Comparison of ENCODE assay signal across 8 cellular contexts in the genomic region with DNA sequence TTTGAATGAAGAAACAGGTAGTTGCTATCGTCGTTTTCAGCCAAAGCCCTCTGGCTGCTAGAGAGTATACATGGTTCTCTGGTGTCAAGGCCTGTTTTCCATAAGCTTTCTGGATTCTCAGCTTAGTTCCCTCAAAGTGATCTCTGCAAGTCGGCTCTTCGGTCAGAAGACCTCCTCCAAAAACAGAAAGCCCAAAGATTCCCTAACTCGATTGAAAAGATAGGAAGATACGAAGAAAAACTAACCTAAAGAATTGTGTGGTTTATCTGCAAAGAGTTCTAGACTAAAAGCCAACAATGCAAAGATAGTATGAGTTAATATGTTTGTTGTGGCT. TPM values are rescaled to one million over a fixed set of nuclear protein-coding genes. Genes with fewer than 3 reads are reported as not detected.
DNase-seq lines count a peak whose midpoint lies in the region; ATAC-seq and TF ChIP-seq lines count a peak whose summit lies in the region.

No MANE protein-coding gene starts in this region.

- H3K9me3 Mint-ChIP-seq in Caco-2 (ENCODE audit: unreplicated experiment): no peaks in the 10 kb centered on the region

- no peak for TF ChIP-seq EP300 in esophagus muscularis mucosa (IDR thresholded peaks at IDR 0.05)

- no peaks in the 10 kb centered on the region for H3K27me3 Mint-ChIP-seq in Caco-2 (ENCODE audit: insufficient read depth, unreplicated experiment)

- peaks cover 10% of the 10 kb centered on the region for H3K36me3 Mint-ChIP-seq in Caco-2 (ENCODE audit: insufficient read depth, unreplicated experiment)

- TF ChIP-seq POLR2A in esophagus muscularis mucosa (IDR thresholded peaks at IDR 0.05; ENCODE audit: low read depth): no peak

- H3K4me3 ChIP-seq in Caco-2 (ENCODE audit: low read depth, low read length) (peak overlapping the region; percentile 91), HAP-1 (peak overlapping the region; percentile 81), SJSA1 (peak overlapping the region; percentile 80), esophagus muscularis mucosa (peak overlapping the region; percentile 71 to 89 (median 76))

- no TSS peak for BruUV-seq in Caco-2 (replicated peaks; lab: Mats Ljungman, UMichigan)

- H3K27me3 ChIP-seq in Caco-2 (replicated peaks; ENCODE audit: control insufficient read depth, insufficient read depth, low read length) (no peaks in the 10 kb centered on the region), HAP-1 (ENCODE audit: low read depth) (no peaks in the 10 kb centered on the region), SJSA1 (replicated peaks) (no peaks in the 10 kb centered on the region), esophagus muscularis mucosa (no peaks in the 10 kb centered on the region)

- CTCF ChIA-PET in Caco-2 (lab: Charles Lee): no interaction called here

- H3K27ac ChIP-seq in SJSA1: peak overlapping the region; percentile 91
- peak overlapping the region; percentile 90 to 92 (median 91) for H3K27ac ChIP-seq in esophagus muscularis mucosa (replicated peaks in 1 of 4)

- peaks cover 23% of the 10 kb centered on the region for H3K4me1 ChIP-seq in Caco-2
- peaks cover 27% of the 10 kb centered on the region for H3K4me1 ChIP-seq in HAP-1
- H3K4me1 ChIP-seq in SJSA1 (replicated peaks): peaks cover 12% of the 10 kb centered on the region
- peaks cover 29 to 40% (median 37%) of the 10 kb centered on the region in 4 donors for H3K4me1 ChIP-seq in esophagus muscularis mucosa

- intact Hi-C loops in Caco-2 (cut with micrococcal nuclease; ENCODE audit: unreplicated experiment) (loop anchor here (2.0 to 5.0 kb wide), 3 partner anchors 36 to 79 kb away; no protein-coding TSS in a partner anchor), esophagus muscularis mucosa (cut with DNase I) (no loop called here)

- H3K4me3 Mint-ChIP-seq in Caco-2 (ENCODE audit: unreplicated experiment): peak overlapping the region; percentile 87

- TF ChIP-seq CTCF in Caco-2 (IDR thresholded peaks at IDR 0.05; ENCODE audit: insufficient read depth in 1 of 2, low read depth in 1 of 2, low read length in 1 of 2, severe bottlenecking in 1 of 2, unreplicated experiment in 1 of 2) (no peak), esophagus muscularis mucosa (IDR thresholded peaks at IDR 0.05) (no peak), omental fat pad (IDR thresholded peaks at IDR 0.05) (no peak)

- H3K27ac Mint-ChIP-seq in Caco-2 (ENCODE audit: unreplicated experiment): peak overlapping the region; percentile 92

- 8% methylated on average over 6 of the region's 6 CpGs for WGBS in esophagus muscularis mucosa

- ATAC-seq in omental fat pad (ENCODE audit: low FRiP score) (peak; percentile 31), HG02870 (IDR thresholded peaks at IDR 0.05; ENCODE audit: unreplicated experiment) (no peak), GM21576 (IDR thresholded peaks at IDR 0.05; ENCODE audit: unreplicated experiment) (no peak)

- DNase-seq in Caco-2 (no peak), HAP-1 (ENCODE audit: low spot score in 2 of 2) (no peak), SJSA1 (ENCODE audit: low read depth in 1 of 2, low spot score in 2 of 2) (no peak), esophagus muscularis mucosa (ENCODE audit: extremely low spot score) (no peak), omental fat pad (ENCODE audit: low spot score) (no peak)
- DNase-seq in activated CD8-positive, alpha-beta memory T cell treated with anti-CD3 and anti-CD28 coated beads, Interleukin-2, amount 50 U/mL, for 48 hours: no peak

- POLR2A ChIA-PET in Caco-2 (lab: Charles Lee): interaction anchor here (0.8 to 1.9 kb wide), 2 partner anchors 9 to 67 kb away, joined by 3 to 18 read pairs; no protein-coding TSS in a partner anchor

- H3K36me3 ChIP-seq in Caco-2 (ENCODE audit: control insufficient read depth, insufficient read depth, low read length) (no peaks in the 10 kb centered on the region), HAP-1 (replicated peaks) (no peaks in the 10 kb centered on the region; the same call in 1 of the 2 replicates), SJSA1 (peaks cover 6% of the 10 kb centered on the region), esophagus muscularis mucosa (no peaks in the 10 kb centered on the region)

- H3K9me3 ChIP-seq in Caco-2 (no peaks in the 10 kb centered on the region), HAP-1 (no peaks in the 10 kb centered on the region), SJSA1 (replicated peaks) (no peaks in the 10 kb centered on the region), esophagus muscularis mucosa (no peaks in the 10 kb centered on the region)

- peaks cover 11% of the 10 kb centered on the region for H3K4me1 Mint-ChIP-seq in Caco-2 (ENCODE audit: low read depth, unreplicated experiment)

- in situ Hi-C loops in HAP-1 (cut with MboI; ENCODE audit: low sequenced_read_pairs): no loop called here

RNA-seq across cellular contexts. Expression of gene ASCC3, which starts 0.5 kb away (rescaled TPM):
- total RNA-seq in Caco-2 (2022): 48.2 and 56.2 TPM in 2 replicates
- total RNA-seq in SJSA1 (2014; rRNA removed; shearing (Covaris generic)): 47.2 and 61.8 TPM in 2 replicates
- 10 to 100 TPM; 20.3 to 26.2 (median 22.4) TPM for total RNA-seq in esophagus muscularis mucosa
- 10 to 100 TPM; 20.1 to 44.8 (median 25.9) TPM for total RNA-seq in omental fat pad
